Comparison of ENCODE assay signal across 21 cellular contexts in genomic region chr12:116607039-116607438, GRCh38. TPM values are rescaled to one million over a fixed set of nuclear protein-coding genes. Genes with fewer than 3 reads are reported as not detected.
"Had no signal": no experiment of that assay in that cellular context is flagged by ENCODE, and none has a peak within 500 bp of the region (broad histone marks: within the 10 kb centered on the region; RNA-seq: fewer than 3 reads in every experiment).

No MANE protein-coding gene starts in this region.

- H3K9me3 ChIP-seq: esophagus squamous epithelium, heart left ventricle, psoas muscle, right lobe of liver, testis, transverse colon had no signal

- ATAC-seq: effector memory CD8-positive, alpha-beta T cell; heart left ventricle; naive thymus-derived CD4-positive, alpha-beta T cell; psoas muscle; right lobe of liver; stimulated activated memory B cell treated with anti-CD40 and anti-IgM and Interleukin-4, amounts not matched to agents 10 μg/mL and 1 μg/mL and 100 μg/mL, for 72 hours had no signal

- FAIRE-seq: colon had no signal

- DNase-seq: effector memory CD8-positive, alpha-beta T cell; esophagus squamous epithelium; foreskin melanocyte; heart left ventricle; hippocampal formation; mesendoderm; naive thymus-derived CD4-positive, alpha-beta T cell; nephron progenitor cell; psoas muscle; retina; right lobe of liver; stimulated activated CD4-positive, alpha-beta T cell treated with anti-CD3 and anti-CD28 coated beads, Interleukin-15, amount 100 ng/mL, for 24 hours; stimulated activated CD4-positive, alpha-beta T cell treated with anti-CD3 and anti-CD28 coated beads, Interleukin-1b, Interleukin-23, amount 100 ng/mL, for 48 hours; stimulated activated CD4-positive, alpha-beta T cell treated with anti-CD3 and anti-CD28 coated beads, Interleukin-4, amount 100 ng/mL, for 24 hours; testis; transverse colon had no signal

- H3K27me3 ChIP-seq: esophagus squamous epithelium, right lobe of liver, testis, transverse colon had no signal

- H3K4me1 ChIP-seq: psoas muscle, right lobe of liver had no signal

- H3K36me3 ChIP-seq: esophagus squamous epithelium, heart left ventricle, right lobe of liver, transverse colon had no signal

- H3K4me3 ChIP-seq: esophagus squamous epithelium, heart left ventricle, psoas muscle, right lobe of liver, testis, transverse colon had no signal

- H3K27ac ChIP-seq: esophagus squamous epithelium, heart left ventricle, psoas muscle, right lobe of liver, testis, transverse colon had no signal

RNA-seq across cellular contexts. Expression of gene MAP1LC3B2, which starts 47.9 kb away (rescaled TPM):
- total RNA-seq: epithelial cell of proximal tubule, liver, ureter had no signal
